Comparison of ENCODE assay signal across 1 cellular context in genomic region chr20:34875657-34876160, GRCh38.
TF ChIP-seq lines count a peak whose summit lies in the region.

No MANE protein-coding gene starts in this region.

TF ChIP-seq in HepG2, 621 proteins besides CTCF, POLR2A, EP300 and RAD21 (continued from another document and continues in another):
- TF ChIP-seq RNF219 (CRISPR knock-in tag; IDR thresholded peaks at IDR 0.05) (no peak), EHMT2 (IDR thresholded peaks at IDR 0.05; ENCODE audit: borderline replicate concordance, low read depth, low read length) (no peak), ZNF512B (CRISPR knock-in tag; IDR thresholded peaks at IDR 0.05; ENCODE audit: borderline replicate concordance) (no peak), ZNF776 (CRISPR knock-in tag; IDR thresholded peaks at IDR 0.05) (no peak), RNF2 (conservative IDR thresholded peaks at IDR 0.05; ENCODE audit: low read depth) (no peak), ZNF33A (CRISPR knock-in tag; IDR thresholded peaks at IDR 0.05; ENCODE audit: borderline replicate concordance) (no peak), SKIL (CRISPR knock-in tag; IDR thresholded peaks at IDR 0.05; ENCODE audit: borderline replicate concordance) (no peak), USF2 (IDR thresholded peaks at IDR 0.05; ENCODE audit: low read depth, low read length) (0 out of 2 replicates have a peak, but pooled peaks have one; percentile 18), USF2 (CRISPR knock-in tag; IDR thresholded peaks at IDR 0.05; ENCODE audit: borderline replicate concordance) (no peak), CAMTA2 (CRISPR knock-in tag; IDR thresholded peaks at IDR 0.05; ENCODE audit: borderline replicate concordance) (no peak), ELK4 (CRISPR knock-in tag; IDR thresholded peaks at IDR 0.05; ENCODE audit: borderline replicate concordance) (no peak), WIZ (CRISPR knock-in tag; IDR thresholded peaks at IDR 0.05) (no peak; the same call in 1 of the 2 replicates), DDIT3 (CRISPR knock-in tag; IDR thresholded peaks at IDR 0.05) (no peak), DPF2 (CRISPR knock-in tag; IDR thresholded peaks at IDR 0.05; ENCODE audit: borderline replicate concordance, low read depth) (no peak), ZFP91 (CRISPR knock-in tag; IDR thresholded peaks at IDR 0.05; ENCODE audit: borderline replicate concordance) (0 out of 2 replicates have a peak, but pooled peaks have one; percentile 9), KMT2B (CRISPR knock-in tag; IDR thresholded peaks at IDR 0.05) (no peak; the same call in 1 of the 2 replicates), ZNF143 (CRISPR knock-in tag; IDR thresholded peaks at IDR 0.05) (no peak), MXD1 (CRISPR knock-in tag; IDR thresholded peaks at IDR 0.05) (no peak), SCMH1 (CRISPR knock-in tag; IDR thresholded peaks at IDR 0.05; ENCODE audit: borderline replicate concordance) (no peak), SMYD3 (CRISPR knock-in tag; IDR thresholded peaks at IDR 0.05) (no peak), SYNCRIP (IDR thresholded peaks at IDR 0.05; ENCODE audit: insufficient read depth, low read depth, low read length) (no peak), SOX6 (IDR thresholded peaks at IDR 0.05) (no peak), SOX6 (CRISPR knock-in tag; IDR thresholded peaks at IDR 0.05) (no peak), ZBTB43 (CRISPR knock-in tag; conservative IDR thresholded peaks at IDR 0.05) (no peak), ZNF512 (CRISPR knock-in tag; IDR thresholded peaks at IDR 0.05) (no peak), SMAD9 (CRISPR knock-in tag; IDR thresholded peaks at IDR 0.05) (no peak), SRSF1 (optimal IDR thresholded peaks at IDR 0.05; ENCODE audit: low read depth, low read length) (peak; percentile 36), MBD4 (IDR thresholded peaks at IDR 0.05; ENCODE audit: borderline replicate concordance, low read length) (no peak), ZNF10 (CRISPR knock-in tag; IDR thresholded peaks at IDR 0.05; ENCODE audit: borderline replicate concordance, low read depth) (no peak), HES4 (CRISPR knock-in tag; IDR thresholded peaks at IDR 0.05; ENCODE audit: borderline replicate concordance) (no peak), KDM2A (CRISPR knock-in tag; IDR thresholded peaks at IDR 0.05; ENCODE audit: borderline replicate concordance, low read depth) (no peak; the same call in 1 of the 2 replicates), MTF1 (CRISPR knock-in tag; IDR thresholded peaks at IDR 0.05) (no peak), SP5 (CRISPR knock-in tag; IDR thresholded peaks at IDR 0.05; ENCODE audit: borderline replicate concordance, low read depth) (no peak), ZNF557 (CRISPR knock-in tag; IDR thresholded peaks at IDR 0.05) (no peak), CBX1 (IDR thresholded peaks at IDR 0.05; ENCODE audit: low read depth) (peak; percentile 22), JUND (CRISPR knock-in tag; IDR thresholded peaks at IDR 0.05) (no peak), CENPBD1 (CRISPR knock-in tag; IDR thresholded peaks at IDR 0.05; ENCODE audit: borderline replicate concordance, low read depth) (no peak), HNF4G (IDR thresholded peaks at IDR 0.05; ENCODE audit: borderline replicate concordance, low read depth, low read length) (no peak), HNF4G (CRISPR knock-in tag; IDR thresholded peaks at IDR 0.05; ENCODE audit: borderline replicate concordance, low read depth) (no peak), ZNF670 (CRISPR knock-in tag; IDR thresholded peaks at IDR 0.05; ENCODE audit: borderline replicate concordance) (no peak), GATAD1 (CRISPR knock-in tag; IDR thresholded peaks at IDR 0.05) (0 out of 2 replicates have a peak, but pooled peaks have one; percentile 33), HNRNPL (IDR thresholded peaks at IDR 0.05; ENCODE audit: low read depth, low read length) (no peak), IKZF5 (CRISPR knock-in tag; IDR thresholded peaks at IDR 0.05) (peak; percentile 68; the same call in 1 of the 2 replicates)
